In the genomic region with DNA sequence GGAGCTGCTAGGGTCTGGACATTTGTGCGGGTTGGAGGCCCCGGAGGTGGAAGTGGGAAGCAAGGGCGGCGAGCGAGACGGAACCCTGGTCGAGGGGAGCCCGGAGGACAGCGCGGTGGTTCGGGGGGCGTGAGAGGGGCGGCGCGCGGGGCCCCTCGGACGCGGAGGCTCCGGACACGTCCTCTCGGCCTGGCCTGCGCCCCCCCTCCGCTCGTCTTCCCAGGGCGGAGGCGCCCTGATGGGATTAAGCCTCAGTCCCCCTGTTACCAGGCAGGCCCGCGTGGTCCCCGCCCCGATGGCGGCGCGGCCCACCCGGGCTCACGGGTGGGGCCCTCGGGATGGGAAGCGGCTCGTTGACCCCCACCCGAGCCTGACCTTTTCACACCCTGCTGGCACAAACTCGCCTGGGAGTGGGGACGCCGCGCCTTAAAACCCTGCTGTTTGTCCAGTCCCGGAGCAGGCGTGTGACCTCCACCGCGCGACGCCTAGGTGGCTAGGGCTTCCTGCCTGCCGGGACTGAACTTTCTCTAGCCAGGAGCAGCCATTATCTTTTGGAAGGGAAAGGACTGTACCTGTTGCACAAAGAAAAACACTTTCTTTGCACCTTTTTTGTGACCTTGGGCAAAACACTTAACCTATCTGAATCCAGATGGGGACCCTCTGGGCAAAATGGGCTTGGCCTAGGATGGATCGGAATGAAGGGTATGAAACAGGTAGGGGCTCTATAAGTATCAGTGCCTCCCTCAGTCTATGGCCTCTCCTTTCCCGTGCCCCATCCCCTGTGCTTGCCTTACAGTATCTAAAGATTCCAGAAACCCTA, we compare ENCODE assay signal across 10 cellular contexts. TPM values are rescaled to one million over a fixed set of nuclear protein-coding genes. Genes with fewer than 3 reads are reported as not detected.
DNase-seq lines count a peak whose midpoint lies in the region; ATAC-seq, FAIRE-seq and TF ChIP-seq lines count a peak whose summit lies in the region.
"Had no signal": no experiment of that assay in that cellular context is flagged by ENCODE, and none has a peak within 500 bp of the region (broad histone marks: within the 10 kb centered on the region; RNA-seq: fewer than 3 reads in every experiment).

No MANE protein-coding gene starts in this region.

- H3K4me2 ChIP-seq in mammary epithelial cell (ENCODE audit: insufficient read depth, low read depth, low read length) = peak overlapping the region; percentile 97
- peak overlapping the region; percentile 84 for H3K4me2 ChIP-seq in HepG2 (ENCODE audit: low read depth, low read length)

- H3K4me1 ChIP-seq in mammary epithelial cell (ENCODE audit: insufficient read depth, low read length) = peaks cover 43% of the 10 kb centered on the region
- H3K4me1 ChIP-seq in HepG2 (ENCODE audit: insufficient read depth, low read length) = peaks cover 41% of the 10 kb centered on the region
- H3K4me1 ChIP-seq in thymus (ENCODE audit: control insufficient read depth, insufficient read depth, low read length) = peaks cover 7% of the 10 kb centered on the region

- no peak for FAIRE-seq in HepG2 (lab: Jason Lieb, UNC)
- FAIRE-seq in GM19239 (lab: Jason Lieb, UNC) = no peak
- FAIRE-seq: G401.6, TTC549 had no signal

- dilution Hi-C loops in mammary epithelial cell (cut with HindIII; ENCODE audit: low sequenced_read_pairs) = loop anchor here (5.0 kb wide), 2 partner anchors 99 to 214 kb away; no protein-coding TSS in a partner anchor

- peak overlapping the region; percentile 82 for H3K4me3 Mint-ChIP-seq in T-helper 2 cell treated with Interferon-gamma antibody and Interleukin-4, amounts not matched to agents 5 μg/mL and 100 μg/mL, for 36 hours

- TF ChIP-seq EP300 in HepG2 (IDR thresholded peaks at IDR 0.05; ENCODE audit: low read depth in 2 of 2, low read length in 2 of 2) (no peak), HepG2 (CRISPR knock-in tag; IDR thresholded peaks at IDR 0.05; ENCODE audit: borderline replicate concordance) (no peak)

- ATAC-seq in HepG2 = peak; percentile 46

- intact Hi-C loops in mammary epithelial cell (cut with micrococcal nuclease) = no loop called here
- intact Hi-C loops in HepG2 (cut with micrococcal nuclease; ENCODE audit: unreplicated experiment) = loop anchor here (5.0 kb wide), 1 partner anchor 74 kb away; no protein-coding TSS in a partner anchor

- H3K9ac ChIP-seq in mammary epithelial cell (ENCODE audit: insufficient read depth, low read length) (peak overlapping the region; percentile 95), HepG2 (ENCODE audit: insufficient read depth, low read depth, low read length) (peak overlapping the region; percentile 89)

- H3K27me3 ChIP-seq in mammary epithelial cell (ENCODE audit: insufficient read depth, low read length) (no peaks in the 10 kb centered on the region), HepG2 (ENCODE audit: control insufficient read depth in 1 of 2, insufficient read depth in 2 of 2, low read length in 2 of 2) (no peaks in the 10 kb centered on the region), thymus (ENCODE audit: control insufficient read depth, insufficient read depth) (peaks cover 29% of the 10 kb centered on the region)

- CTCF ChIA-PET in mammary epithelial cell (lab: Charles Lee; ENCODE audit: low non-redundant PET) (interaction anchor here (0.6 to 0.8 kb wide), 2 partner anchors 74 to 269 kb away, joined by 3 read pairs; no protein-coding TSS in a partner anchor), HepG2 (lab: Yijun Ruan, JAX; ENCODE audit: low intra/inter-chr PET ratio, low total read pairs) (no interaction called here)

- peaks cover 12% of the 10 kb centered on the region for H3K4me1 Mint-ChIP-seq in T-helper 2 cell treated with Interferon-gamma antibody and Interleukin-4, amounts not matched to agents 5 μg/mL and 100 μg/mL, for 36 hours (ENCODE audit: low read depth)

- H2AFZ ChIP-seq in mammary epithelial cell (ENCODE audit: low read depth, low read length) = peak overlapping the region; percentile 89
- no peak overlapping the region for H2AFZ ChIP-seq in HepG2 (ENCODE audit: low read length)

- DNase-seq in T-helper 2 cell treated with Interferon-gamma antibody and Interleukin-4, amounts not matched to agents 5 μg/mL and 100 μg/mL, for 36 hours (ENCODE audit: low spot score) = no peak
- DNase-seq in T-helper 2 cell = no peak
- DNase-seq in mammary epithelial cell = no peak
- DNase-seq in HepG2 (ENCODE audit: low spot score) = peak; percentile 15
- DNase-seq in GM19239 (ENCODE audit: insufficient read length, low spot score) = no peak
- no peak for DNase-seq in effector CD4-positive, alpha-beta T cell
- no peak for DNase-seq in NCI-H2227 treated with DMSO at 0.1 percent for 48 hours (lab: John Stamatoyannopoulos, UW)

- peaks cover 50% of the 10 kb centered on the region for H3K27me3 Mint-ChIP-seq in T-helper 2 cell treated with Interferon-gamma antibody and Interleukin-4, amounts not matched to agents 5 μg/mL and 100 μg/mL, for 36 hours (ENCODE audit: low read depth)

- peak overlapping the region; percentile 92 for H3K27ac ChIP-seq in mammary epithelial cell (ENCODE audit: insufficient read depth, low read depth, low read length)
- peak overlapping the region; percentile 90 for H3K27ac ChIP-seq in HepG2 (ENCODE audit: extremely low read length, insufficient read depth, low read length)
- H3K27ac ChIP-seq in thymus (ENCODE audit: low read depth) = no peak overlapping the region

- peak overlapping the region; percentile 73 to 93 (median 86) for H3K4me3 ChIP-seq in mammary epithelial cell (replicated peaks in 1 of 3; ENCODE audit: insufficient read depth in 1 of 3, low read depth in 2 of 3, low read length in 3 of 3)
- H3K4me3 ChIP-seq in HepG2 (replicated peaks in 1 of 3; ENCODE audit: insufficient read depth in 1 of 3, low read depth in 2 of 3, low read length in 3 of 3) = peak overlapping the region; percentile 70 to 85 (median 85)
- peak overlapping the region; percentile 56 for H3K4me3 ChIP-seq in thymus (ENCODE audit: low read length)

- POLR2A ChIA-PET in HepG2 (lab: Yijun Ruan, JAX) = interaction anchor here (0.7 to 1.3 kb wide), 6 partner anchors 9 to 21 kb away, joined by 3 to 9 read pairs (median 4); no protein-coding TSS in a partner anchor

- no peaks in the 10 kb centered on the region for H3K36me3 Mint-ChIP-seq in T-helper 2 cell treated with Interferon-gamma antibody and Interleukin-4, amounts not matched to agents 5 μg/mL and 100 μg/mL, for 36 hours (ENCODE audit: low read depth)

- WGBS in mammary epithelial cell (ENCODE audit: low coverage, missing lambda C conversion rate) = 1% methylated on average over 14 of the region's 53 CpGs
- WGBS in HepG2 (ENCODE audit: low lambda C conversion rate) = 0% methylated on average over 14 of the region's 53 CpGs
- 12% methylated on average over 53 of the region's 53 CpGs for WGBS in thymus

- H4K20me1 ChIP-seq in mammary epithelial cell (ENCODE audit: insufficient read depth, low read length) (no peaks in the 10 kb centered on the region), HepG2 (ENCODE audit: insufficient read depth, low read length) (no peaks in the 10 kb centered on the region)

- no peak overlapping the region for H3K27ac Mint-ChIP-seq in T-helper 2 cell treated with Interferon-gamma antibody and Interleukin-4, amounts not matched to agents 5 μg/mL and 100 μg/mL, for 36 hours

- TF ChIP-seq CTCF in mammary epithelial cell (conservative IDR thresholded peaks at IDR 0.05 in 1 of 2, IDR thresholded peaks at IDR 0.05 in 1 of 2; ENCODE audit: extremely low read depth in 1 of 2, insufficient read depth in 1 of 2, low read depth in 1 of 2, low read length in 2 of 2) (no peak), HepG2 (CRISPR knock-in tag; IDR thresholded peaks at IDR 0.05) (no peak)

- H3K36me3 ChIP-seq in mammary epithelial cell (ENCODE audit: insufficient read depth, low read length) (no peaks in the 10 kb centered on the region), HepG2 (replicated peaks in 1 of 2; ENCODE audit: control insufficient read depth in 1 of 2, insufficient read depth in 2 of 2, low read length in 2 of 2) (no peaks in the 10 kb centered on the region), thymus (ENCODE audit: control insufficient read depth, insufficient read depth) (no peaks in the 10 kb centered on the region)

- H3K79me2 ChIP-seq in mammary epithelial cell (ENCODE audit: insufficient read depth, low read length) = peaks cover 58% of the 10 kb centered on the region
- peaks cover 38% of the 10 kb centered on the region for H3K79me2 ChIP-seq in HepG2 (ENCODE audit: insufficient read depth, low read length)

- BruUV-seq in mammary epithelial cell (replicated peaks; lab: Mats Ljungman, UMichigan) = no TSS peak
- BruUV-seq in HepG2 (replicated peaks; lab: Mats Ljungman, UMichigan) = no TSS peak

- TF ChIP-seq POLR2A in HepG2 (IDR thresholded peaks at IDR 0.05; ENCODE audit: insufficient read depth in 1 of 2, low read depth in 2 of 2, low read length in 2 of 2) = peak in 1 of 2 experiments; percentile 24; a peak in 2 of 4 replicates

- no peaks in the 10 kb centered on the region for H3K9me3 Mint-ChIP-seq in T-helper 2 cell treated with Interferon-gamma antibody and Interleukin-4, amounts not matched to agents 5 μg/mL and 100 μg/mL, for 36 hours

- peak; percentile 27; the same call in 1 of the 2 replicates for TF ChIP-seq RAD21 in HepG2 (CRISPR knock-in tag; IDR thresholded peaks at IDR 0.05)

- in situ Hi-C loops in mammary epithelial cell (cut with MboI; ENCODE audit: low sequenced_read_pairs in 2 of 2) (loop anchor here in 1 of 2 donors (5.0 kb wide), 1 partner anchor 94 kb away; no protein-coding TSS in a partner anchor), HepG2 (cut with HindIII; ENCODE audit: extremely low pct_ligation_motif_present, low pct_unique_long_range_greater_than_20kb) (loop anchor here (5.0 kb wide), 1 partner anchor 74 kb away; no protein-coding TSS in a partner anchor)

- H3K9me3 ChIP-seq in mammary epithelial cell (replicated peaks; ENCODE audit: insufficient read depth, low read length) = no peaks in the 10 kb centered on the region
- no peaks in the 10 kb centered on the region for H3K9me3 ChIP-seq in HepG2 (ENCODE audit: low read length)
- H3K9me3 ChIP-seq in thymus (ENCODE audit: control insufficient read depth) = peaks cover 6% of the 10 kb centered on the region

RNA-seq across cellular contexts. Expression of a gene that starts 1.0 kb away (rescaled TPM):
- total RNA-seq in mammary epithelial cell (10 to 100 TPM; 38.4 to 48.8 TPM), HepG2 (2016; rRNA removed; fragmentation: Illumina TruSeq; extraction: Trizol) (12.0 and 13.5 TPM in 2 replicates)
- polyA plus RNA-seq in mammary epithelial cell (11.8 TPM), HepG2 (2011; rRNA removed) (13.6 and 13.7 TPM in 2 replicates), thymus (8.0 TPM)
- 60.7 TPM for polyA minus RNA-seq in mammary epithelial cell
- total RNA-seq in HepG2 (2016; cell fraction: cytosol; rRNA removed; fragmentation: Illumina TruSeq; extraction: Trizol; ENCODE audit: low read depth) = 1.2 and 1.5 TPM in 2 replicates
- 10.6 and 12.4 TPM in 2 replicates for total RNA-seq in HepG2 (2016; cell fraction: insoluble cytoplasmic fraction; rRNA removed; fragmentation: Illumina TruSeq; extraction: Trizol)
- 5.9 TPM in 2 replicates for total RNA-seq in HepG2 (2016; cell fraction: membrane; rRNA removed; fragmentation: Illumina TruSeq; extraction: Trizol)
- total RNA-seq in HepG2 (2016; cell fraction: nucleus; rRNA removed; fragmentation: Illumina TruSeq; extraction: Trizol) = 18.9 and 21.9 TPM in 2 replicates
- 6.1 and 8.9 TPM in 2 replicates for polyA plus RNA-seq in HepG2 (2011; cell fraction: cytosol; rRNA removed)
- polyA plus RNA-seq in HepG2 (2011; cell fraction: nucleus; rRNA removed) = 14.1 and 14.4 TPM in 2 replicates
- 8.2 and 9.7 TPM in 2 replicates for polyA plus RNA-seq in HepG2 (2012)
- polyA plus RNA-seq in HepG2 (2016; cell fraction: cytosol; fragmentation: Illumina TruSeq; extraction: Trizol; ENCODE audit: low read depth) = 0.76 and 0.78 TPM in 2 replicates
- 10.8 and 14.0 TPM in 2 replicates for polyA plus RNA-seq in HepG2 (2016; cell fraction: insoluble cytoplasmic fraction; fragmentation: Illumina TruSeq; extraction: Trizol; ENCODE audit: low read depth)
- 2.0 and 2.7 TPM in 2 replicates for polyA plus RNA-seq in HepG2 (2016; cell fraction: membrane; fragmentation: Illumina TruSeq; extraction: Trizol; ENCODE audit: low read depth)
- polyA plus RNA-seq in HepG2 (2016; cell fraction: nucleus; fragmentation: Illumina TruSeq; extraction: Trizol; ENCODE audit: insufficient read depth, low read depth) = 16.4 and 16.6 TPM in 2 replicates
- polyA minus RNA-seq in HepG2 (2011; rRNA and poly(A)+ RNA removed; ENCODE audit: low replicate concordance) = 20.3 and 22.7 TPM in 2 replicates
- polyA minus RNA-seq in HepG2 (2011; cell fraction: cytosol; rRNA and poly(A)+ RNA removed) = 12.7 and 14.7 TPM in 2 replicates
- polyA minus RNA-seq in HepG2 (2011; cell fraction: nucleus; rRNA and poly(A)+ RNA removed) = 27.4 and 35.6 TPM in 2 replicates

RNA-seq across cellular contexts. Expression of a gene that starts 7.0 kb away (rescaled TPM):
- total RNA-seq in mammary epithelial cell (under 1 TPM in 1 of 2 donors, not detected in 1; 0.33 TPM), HepG2 (2016; rRNA removed; fragmentation: Illumina TruSeq; extraction: Trizol) (not detected in 2 replicates)
- polyA plus RNA-seq in mammary epithelial cell (0.11 TPM), HepG2 (2011; rRNA removed) (not detected in 2 replicates), thymus (0.18 TPM)
- not detected for polyA minus RNA-seq in mammary epithelial cell
- total RNA-seq in HepG2 (2016; cell fraction: cytosol; rRNA removed; fragmentation: Illumina TruSeq; extraction: Trizol; ENCODE audit: low read depth) = not detected in 2 replicates
- total RNA-seq in HepG2 (2016; cell fraction: insoluble cytoplasmic fraction; rRNA removed; fragmentation: Illumina TruSeq; extraction: Trizol) = not detected in 2 replicates
- total RNA-seq in HepG2 (2016; cell fraction: membrane; rRNA removed; fragmentation: Illumina TruSeq; extraction: Trizol) = not detected in 2 replicates
- total RNA-seq in HepG2 (2016; cell fraction: nucleus; rRNA removed; fragmentation: Illumina TruSeq; extraction: Trizol) = not detected in 2 replicates
- polyA plus RNA-seq in HepG2 (2011; cell fraction: cytosol; rRNA removed) = not detected in 2 replicates
- polyA plus RNA-seq in HepG2 (2011; cell fraction: nucleus; rRNA removed) = not detected in 2 replicates
- polyA plus RNA-seq in HepG2 (2012) = not detected in 2 replicates
- not detected in 2 replicates for polyA plus RNA-seq in HepG2 (2016; cell fraction: cytosol; fragmentation: Illumina TruSeq; extraction: Trizol; ENCODE audit: low read depth)
- polyA plus RNA-seq in HepG2 (2016; cell fraction: insoluble cytoplasmic fraction; fragmentation: Illumina TruSeq; extraction: Trizol; ENCODE audit: low read depth) = not detected in 2 replicates
- not detected in 2 replicates for polyA plus RNA-seq in HepG2 (2016; cell fraction: membrane; fragmentation: Illumina TruSeq; extraction: Trizol; ENCODE audit: low read depth)
- not detected in 2 replicates for polyA plus RNA-seq in HepG2 (2016; cell fraction: nucleus; fragmentation: Illumina TruSeq; extraction: Trizol; ENCODE audit: insufficient read depth, low read depth)
- not detected in 2 replicates for polyA minus RNA-seq in HepG2 (2011; rRNA and poly(A)+ RNA removed; ENCODE audit: low replicate concordance)
- not detected in 2 replicates for polyA minus RNA-seq in HepG2 (2011; cell fraction: cytosol; rRNA and poly(A)+ RNA removed)
- polyA minus RNA-seq in HepG2 (2011; cell fraction: nucleus; rRNA and poly(A)+ RNA removed) = not detected in 2 replicates
